ENCODE assay signal across 8 cellular contexts in genomic region chr7:116122972-116123595, GRCh38.
DNase-seq lines count a peak whose midpoint lies in the region; ATAC-seq and TF ChIP-seq lines count a peak whose summit lies in the region.

No MANE protein-coding gene starts in this region.

- H3K27me3 ChIP-seq in right atrium auricular region (no peaks in the 10 kb centered on the region), SK-N-SH (ENCODE audit: insufficient read depth) (peaks cover 27% of the 10 kb centered on the region; the same call in 1 of the 2 replicates), suprapubic skin (no peaks in the 10 kb centered on the region)

- CTCF ChIA-PET in SK-N-SH (lab: Yijun Ruan, JAX): interaction anchor here (0.7 to 3.7 kb wide), 10 partner anchors 9 to 1745 kb away, joined by 3 to 18 read pairs (median 6); no protein-coding TSS in a partner anchor
- CTCF ChIA-PET in activated CD8-positive, alpha-beta memory T cell treated with anti-CD3 and anti-CD28 coated beads, Interleukin-2, amount 10 ng/mL, durations not matched to agents 7 days and 5 days (lab: Charles Lee): interaction anchor here (1.1 to 1.8 kb wide), 2 partner anchors 12 to 15 kb away, joined by 3 to 6 read pairs; no protein-coding TSS in a partner anchor

- ATAC-seq in activated naive CD8-positive, alpha-beta T cell treated with anti-CD3 and anti-CD28 coated beads, Interleukin-2, amount 50 U/mL, for 24 hours: no peak
- no peak for ATAC-seq in activated CD8-positive, alpha-beta memory T cell treated with anti-CD3 and anti-CD28 coated beads, Interleukin-2, amount 10 ng/mL, durations not matched to agents 7 days and 5 days

- H3K9ac ChIP-seq in SK-N-SH: no peak overlapping the region

- 14% methylated on average over 3 of the region's 3 CpGs for whole genome bisulfite sequencing in SK-N-SH (ENCODE audit: low lambda C conversion rate)
- 56% methylated on average over 3 of the region's 3 CpGs for WGBS in suprapubic skin

- H3K27ac ChIP-seq in right atrium auricular region (no peak overlapping the region), SK-N-SH (ENCODE audit: low read depth in 2 of 2, low read length in 1 of 2) (no peak overlapping the region), suprapubic skin (no peak overlapping the region)

- TF ChIP-seq RAD21 in SK-N-SH (IDR thresholded peaks at IDR 0.05; ENCODE audit: low read length): peak; percentile 65

- no peaks in the 10 kb centered on the region for H3K4me1 Mint-ChIP-seq in activated naive CD8-positive, alpha-beta T cell treated with anti-CD3 and anti-CD28 coated beads, Interleukin-2, amount 50 U/mL, for 24 hours
- no peaks in the 10 kb centered on the region for H3K4me1 Mint-ChIP-seq in activated CD8-positive, alpha-beta memory T cell treated with anti-CD3 and anti-CD28 coated beads, Interleukin-2, amount 10 ng/mL, durations not matched to agents 7 days and 5 days

- intact Hi-C loops in cardiac septum (cut with DNase I): no loop called here

- H3F3A ChIP-seq in SK-N-SH (replicated peaks; ENCODE audit: insufficient read depth): no peaks in the 10 kb centered on the region

- peaks cover 2% of the 10 kb centered on the region for H3K27me3 Mint-ChIP-seq in activated naive CD8-positive, alpha-beta T cell treated with anti-CD3 and anti-CD28 coated beads, Interleukin-2, amount 50 U/mL, for 24 hours
- peaks cover 40% of the 10 kb centered on the region for H3K27me3 Mint-ChIP-seq in activated CD8-positive, alpha-beta memory T cell treated with anti-CD3 and anti-CD28 coated beads, Interleukin-2, amount 10 ng/mL, durations not matched to agents 7 days and 5 days

- no peak overlapping the region for H3K27ac Mint-ChIP-seq in activated naive CD8-positive, alpha-beta T cell treated with anti-CD3 and anti-CD28 coated beads, Interleukin-2, amount 50 U/mL, for 24 hours
- no peak overlapping the region for H3K27ac Mint-ChIP-seq in activated CD8-positive, alpha-beta memory T cell treated with anti-CD3 and anti-CD28 coated beads, Interleukin-2, amount 10 ng/mL, durations not matched to agents 7 days and 5 days

- H3K9me3 ChIP-seq in right atrium auricular region (peaks cover 0 to 7% of the 10 kb centered on the region in 2 donors), SK-N-SH (no peaks in the 10 kb centered on the region; the same call in 1 of the 2 replicates), suprapubic skin (no peaks in the 10 kb centered on the region)

- H3K36me3 Mint-ChIP-seq in activated naive CD8-positive, alpha-beta T cell treated with anti-CD3 and anti-CD28 coated beads, Interleukin-2, amount 50 U/mL, for 24 hours (ENCODE audit: low read depth): no peaks in the 10 kb centered on the region
- H3K36me3 Mint-ChIP-seq in activated CD8-positive, alpha-beta memory T cell treated with anti-CD3 and anti-CD28 coated beads, Interleukin-2, amount 10 ng/mL, durations not matched to agents 7 days and 5 days: peaks cover 2% of the 10 kb centered on the region

- H3K9me2 ChIP-seq in SK-N-SH: no peaks in the 10 kb centered on the region

- H4K20me1 ChIP-seq in SK-N-SH (ENCODE audit: insufficient read depth): no peaks in the 10 kb centered on the region

- H3K4me1 ChIP-seq in right atrium auricular region (no peaks in the 10 kb centered on the region), SK-N-SH (ENCODE audit: control insufficient read depth in 1 of 2, insufficient read depth in 2 of 2, low read depth in 1 of 2, low read length in 1 of 2) (no peaks in the 10 kb centered on the region), suprapubic skin (no peaks in the 10 kb centered on the region)

- TF ChIP-seq POLR2A in suprapubic skin (IDR thresholded peaks at IDR 0.05): no peak

- H3K4me3 Mint-ChIP-seq in activated naive CD8-positive, alpha-beta T cell treated with anti-CD3 and anti-CD28 coated beads, Interleukin-2, amount 50 U/mL, for 24 hours: no peak overlapping the region
- no peak overlapping the region for H3K4me3 Mint-ChIP-seq in activated CD8-positive, alpha-beta memory T cell treated with anti-CD3 and anti-CD28 coated beads, Interleukin-2, amount 10 ng/mL, durations not matched to agents 7 days and 5 days

- DNase-seq in right atrium auricular region (ENCODE audit: low spot score) (no peak), cardiac septum (ENCODE audit: low spot score) (no peak), HT-29 (ENCODE audit: low spot score) (peak; percentile 46), SK-N-SH (peak; percentile 17), foreskin melanocyte (peak; percentile 32), suprapubic skin (ENCODE audit: low spot score in 2 of 2) (no peak)
- no peak for DNase-seq in activated naive CD8-positive, alpha-beta T cell treated with anti-CD3 and anti-CD28 coated beads, Interleukin-2, amount 50 U/mL, for 24 hours
- DNase-seq in activated CD8-positive, alpha-beta memory T cell treated with anti-CD3 and anti-CD28 coated beads, Interleukin-2, amount 10 ng/mL, durations not matched to agents 7 days and 5 days: no peak

- H3K79me2 ChIP-seq in SK-N-SH (ENCODE audit: insufficient read depth): no peaks in the 10 kb centered on the region

- TF ChIP-seq CTCF in right atrium auricular region (IDR thresholded peaks at IDR 0.05) (peak; percentile 20 to 63), SK-N-SH (IDR thresholded peaks at IDR 0.05) (peak; percentile 93), suprapubic skin (IDR thresholded peaks at IDR 0.05) (peak; percentile 21 to 28)

- H3K36me3 ChIP-seq in right atrium auricular region (no peaks in the 10 kb centered on the region), SK-N-SH (replicated peaks in 1 of 2; ENCODE audit: control insufficient read depth in 1 of 2, insufficient read depth in 2 of 2, low read length in 1 of 2) (no peaks in the 10 kb centered on the region), suprapubic skin (no peaks in the 10 kb centered on the region)

- no peak overlapping the region for H3K4me2 ChIP-seq in SK-N-SH

- no peak overlapping the region for H2AFZ ChIP-seq in SK-N-SH (ENCODE audit: low read depth)

- H3K9me3 Mint-ChIP-seq in activated naive CD8-positive, alpha-beta T cell treated with anti-CD3 and anti-CD28 coated beads, Interleukin-2, amount 50 U/mL, for 24 hours: peaks cover 9% of the 10 kb centered on the region
- H3K9me3 Mint-ChIP-seq in activated CD8-positive, alpha-beta memory T cell treated with anti-CD3 and anti-CD28 coated beads, Interleukin-2, amount 10 ng/mL, durations not matched to agents 7 days and 5 days (ENCODE audit: low read depth): no peaks in the 10 kb centered on the region

- H3K4me3 ChIP-seq in right atrium auricular region (no peak overlapping the region), SK-N-SH (ENCODE audit: low read depth in 2 of 2, low read length in 1 of 2) (no peak overlapping the region; a peak in 1 of 4 replicates), suprapubic skin (no peak overlapping the region)

- TF ChIP-seq EP300 in SK-N-SH (IDR thresholded peaks at IDR 0.05; ENCODE audit: borderline replicate concordance in 1 of 2, low read depth in 1 of 2, low read length in 1 of 2) (no peak), suprapubic skin (IDR thresholded peaks at IDR 0.05) (no peak)

- POLR2A ChIA-PET in SK-N-SH (lab: Yijun Ruan, JAX): no interaction called here

TF ChIP-seq in SK-N-SH, 30 proteins besides CTCF, POLR2A, EP300 and RAD21:
- peak; percentile 37; the same call in 1 of the 2 replicates for TF ChIP-seq SMC3 (IDR thresholded peaks at IDR 0.05; ENCODE audit: low read depth, low read length)
- no peak for TF ChIP-seq RXRA (IDR thresholded peaks at IDR 0.05; ENCODE audit: borderline replicate concordance, low read depth)

Comparison
In these comparisons a context has a peak if more than half of its experiments do, and no peak if none do; other contexts are left out.
1. DNase-seq: peak in HT-29 (single experiment), SK-N-SH (single experiment) and foreskin melanocyte (single experiment); none in right atrium auricular region (single experiment), cardiac septum (single experiment), suprapubic skin (0 of 2), activated naive CD8-positive, alpha-beta T cell treated with anti-CD3 and anti-CD28 coated beads, Interleukin-2, amount 50 U/mL, for 24 hours (single experiment) and activated CD8-positive, alpha-beta memory T cell treated with anti-CD3 and anti-CD28 coated beads, Interleukin-2, amount 10 ng/mL, durations not matched to agents 7 days and 5 days (single experiment).
2. CTCF ChIP-seq: peak in every context shown above with its lines; median percentile 93 in SK-N-SH; 42 in right atrium auricular region; 24 in suprapubic skin.